1 cellular context compared by ENCODE assay signal in the genomic region with DNA sequence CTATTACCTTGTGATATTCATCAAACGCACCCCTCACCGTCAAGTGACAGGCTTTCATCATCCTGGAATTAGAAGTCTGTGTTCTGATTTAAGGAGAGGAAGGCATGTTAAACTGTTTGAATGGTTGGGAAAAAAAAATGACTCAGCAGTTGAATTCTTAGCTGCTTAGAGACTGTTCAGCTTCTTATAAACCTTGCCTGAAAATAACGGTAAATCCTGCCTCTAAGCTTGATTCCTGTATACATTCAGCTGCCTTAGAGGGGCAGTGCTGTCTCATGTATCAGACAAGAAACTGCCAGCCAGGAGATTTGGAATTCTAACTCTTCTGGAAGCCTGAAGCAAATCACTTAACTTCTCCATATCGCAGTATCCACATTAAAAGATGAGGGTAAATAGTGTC.
TF ChIP-seq lines count a peak whose summit lies in the region.

No MANE protein-coding gene starts in this region.

TF ChIP-seq in H1, 55 proteins besides CTCF, POLR2A, EP300 and RAD21:
- TF ChIP-seq RBBP5 (IDR thresholded peaks at IDR 0.05; ENCODE audit: borderline replicate concordance, low read depth, low read length) (no peak), BCL11A (IDR thresholded peaks at IDR 0.05; ENCODE audit: low read depth in 2 of 2, low read length in 2 of 2) (no peak), KDM4A (IDR thresholded peaks at IDR 0.05; ENCODE audit: low read depth, low read length, severe bottlenecking) (no peak), JUND (IDR thresholded peaks at IDR 0.05; ENCODE audit: low read length) (no peak), KDM5A (IDR thresholded peaks at IDR 0.05; ENCODE audit: low read length) (no peak), CREB1 (IDR thresholded peaks at IDR 0.05) (no peak), ATF3 (IDR thresholded peaks at IDR 0.05; ENCODE audit: insufficient read depth, low read depth, low read length) (no peak), CBX8 (IDR thresholded peaks at IDR 0.05; ENCODE audit: borderline replicate concordance, low read depth, low read length) (no peak), HDAC2 (IDR thresholded peaks at IDR 0.05; ENCODE audit: borderline replicate concordance in 1 of 2, low read depth in 2 of 2, low read length in 2 of 2) (no peak), ZNF274 (IDR thresholded peaks at IDR 0.05; ENCODE audit: borderline replicate concordance, extremely low read depth, low read length) (no peak), GTF2F1 (IDR thresholded peaks at IDR 0.05; ENCODE audit: borderline replicate concordance, low read depth, low read length) (no peak)
- TF ChIP-seq, protein P1, sequence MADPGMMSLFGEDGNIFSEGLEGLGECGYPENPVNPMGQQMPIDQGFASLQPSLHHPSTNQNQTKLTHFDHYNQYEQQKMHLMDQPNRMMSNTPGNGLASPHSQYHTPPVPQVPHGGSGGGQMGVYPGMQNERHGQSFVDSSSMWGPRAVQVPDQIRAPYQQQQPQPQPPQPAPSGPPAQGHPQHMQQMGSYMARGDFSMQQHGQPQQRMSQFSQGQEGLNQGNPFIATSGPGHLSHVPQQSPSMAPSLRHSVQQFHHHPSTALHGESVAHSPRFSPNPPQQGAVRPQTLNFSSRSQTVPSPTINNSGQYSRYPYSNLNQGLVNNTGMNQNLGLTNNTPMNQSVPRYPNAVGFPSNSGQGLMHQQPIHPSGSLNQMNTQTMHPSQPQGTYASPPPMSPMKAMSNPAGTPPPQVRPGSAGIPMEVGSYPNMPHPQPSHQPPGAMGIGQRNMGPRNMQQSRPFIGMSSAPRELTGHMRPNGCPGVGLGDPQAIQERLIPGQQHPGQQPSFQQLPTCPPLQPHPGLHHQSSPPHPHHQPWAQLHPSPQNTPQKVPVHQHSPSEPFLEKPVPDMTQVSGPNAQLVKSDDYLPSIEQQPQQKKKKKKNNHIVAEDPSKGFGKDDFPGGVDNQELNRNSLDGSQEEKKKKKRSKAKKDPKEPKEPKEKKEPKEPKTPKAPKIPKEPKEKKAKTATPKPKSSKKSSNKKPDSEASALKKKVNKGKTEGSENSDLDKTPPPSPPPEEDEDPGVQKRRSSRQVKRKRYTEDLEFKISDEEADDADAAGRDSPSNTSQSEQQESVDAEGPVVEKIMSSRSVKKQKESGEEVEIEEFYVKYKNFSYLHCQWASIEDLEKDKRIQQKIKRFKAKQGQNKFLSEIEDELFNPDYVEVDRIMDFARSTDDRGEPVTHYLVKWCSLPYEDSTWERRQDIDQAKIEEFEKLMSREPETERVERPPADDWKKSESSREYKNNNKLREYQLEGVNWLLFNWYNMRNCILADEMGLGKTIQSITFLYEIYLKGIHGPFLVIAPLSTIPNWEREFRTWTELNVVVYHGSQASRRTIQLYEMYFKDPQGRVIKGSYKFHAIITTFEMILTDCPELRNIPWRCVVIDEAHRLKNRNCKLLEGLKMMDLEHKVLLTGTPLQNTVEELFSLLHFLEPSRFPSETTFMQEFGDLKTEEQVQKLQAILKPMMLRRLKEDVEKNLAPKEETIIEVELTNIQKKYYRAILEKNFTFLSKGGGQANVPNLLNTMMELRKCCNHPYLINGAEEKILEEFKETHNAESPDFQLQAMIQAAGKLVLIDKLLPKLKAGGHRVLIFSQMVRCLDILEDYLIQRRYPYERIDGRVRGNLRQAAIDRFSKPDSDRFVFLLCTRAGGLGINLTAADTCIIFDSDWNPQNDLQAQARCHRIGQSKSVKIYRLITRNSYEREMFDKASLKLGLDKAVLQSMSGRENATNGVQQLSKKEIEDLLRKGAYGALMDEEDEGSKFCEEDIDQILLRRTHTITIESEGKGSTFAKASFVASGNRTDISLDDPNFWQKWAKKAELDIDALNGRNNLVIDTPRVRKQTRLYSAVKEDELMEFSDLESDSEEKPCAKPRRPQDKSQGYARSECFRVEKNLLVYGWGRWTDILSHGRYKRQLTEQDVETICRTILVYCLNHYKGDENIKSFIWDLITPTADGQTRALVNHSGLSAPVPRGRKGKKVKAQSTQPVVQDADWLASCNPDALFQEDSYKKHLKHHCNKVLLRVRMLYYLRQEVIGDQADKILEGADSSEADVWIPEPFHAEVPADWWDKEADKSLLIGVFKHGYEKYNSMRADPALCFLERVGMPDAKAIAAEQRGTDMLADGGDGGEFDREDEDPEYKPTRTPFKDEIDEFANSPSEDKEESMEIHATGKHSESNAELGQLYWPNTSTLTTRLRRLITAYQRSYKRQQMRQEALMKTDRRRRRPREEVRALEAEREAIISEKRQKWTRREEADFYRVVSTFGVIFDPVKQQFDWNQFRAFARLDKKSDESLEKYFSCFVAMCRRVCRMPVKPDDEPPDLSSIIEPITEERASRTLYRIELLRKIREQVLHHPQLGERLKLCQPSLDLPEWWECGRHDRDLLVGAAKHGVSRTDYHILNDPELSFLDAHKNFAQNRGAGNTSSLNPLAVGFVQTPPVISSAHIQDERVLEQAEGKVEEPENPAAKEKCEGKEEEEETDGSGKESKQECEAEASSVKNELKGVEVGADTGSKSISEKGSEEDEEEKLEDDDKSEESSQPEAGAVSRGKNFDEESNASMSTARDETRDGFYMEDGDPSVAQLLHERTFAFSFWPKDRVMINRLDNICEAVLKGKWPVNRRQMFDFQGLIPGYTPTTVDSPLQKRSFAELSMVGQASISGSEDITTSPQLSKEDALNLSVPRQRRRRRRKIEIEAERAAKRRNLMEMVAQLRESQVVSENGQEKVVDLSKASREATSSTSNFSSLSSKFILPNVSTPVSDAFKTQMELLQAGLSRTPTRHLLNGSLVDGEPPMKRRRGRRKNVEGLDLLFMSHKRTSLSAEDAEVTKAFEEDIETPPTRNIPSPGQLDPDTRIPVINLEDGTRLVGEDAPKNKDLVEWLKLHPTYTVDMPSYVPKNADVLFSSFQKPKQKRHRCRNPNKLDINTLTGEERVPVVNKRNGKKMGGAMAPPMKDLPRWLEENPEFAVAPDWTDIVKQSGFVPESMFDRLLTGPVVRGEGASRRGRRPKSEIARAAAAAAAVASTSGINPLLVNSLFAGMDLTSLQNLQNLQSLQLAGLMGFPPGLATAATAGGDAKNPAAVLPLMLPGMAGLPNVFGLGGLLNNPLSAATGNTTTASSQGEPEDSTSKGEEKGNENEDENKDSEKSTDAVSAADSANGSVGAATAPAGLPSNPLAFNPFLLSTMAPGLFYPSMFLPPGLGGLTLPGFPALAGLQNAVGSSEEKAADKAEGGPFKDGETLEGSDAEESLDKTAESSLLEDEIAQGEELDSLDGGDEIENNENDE (IDR thresholded peaks at IDR 0.05; ENCODE audit: insufficient replicate concordance, low read length), result no peak
- TF ChIP-seq, protein P2, sequence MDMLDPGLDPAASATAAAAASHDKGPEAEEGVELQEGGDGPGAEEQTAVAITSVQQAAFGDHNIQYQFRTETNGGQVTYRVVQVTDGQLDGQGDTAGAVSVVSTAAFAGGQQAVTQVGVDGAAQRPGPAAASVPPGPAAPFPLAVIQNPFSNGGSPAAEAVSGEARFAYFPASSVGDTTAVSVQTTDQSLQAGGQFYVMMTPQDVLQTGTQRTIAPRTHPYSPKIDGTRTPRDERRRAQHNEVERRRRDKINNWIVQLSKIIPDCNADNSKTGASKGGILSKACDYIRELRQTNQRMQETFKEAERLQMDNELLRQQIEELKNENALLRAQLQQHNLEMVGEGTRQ (IDR thresholded peaks at IDR 0.05; ENCODE audit: low read length), result no peak
TF ChIP-seq in H1: peak in this region for 0.
